ENCODE assay signal across 21 cellular contexts in the genomic region with DNA sequence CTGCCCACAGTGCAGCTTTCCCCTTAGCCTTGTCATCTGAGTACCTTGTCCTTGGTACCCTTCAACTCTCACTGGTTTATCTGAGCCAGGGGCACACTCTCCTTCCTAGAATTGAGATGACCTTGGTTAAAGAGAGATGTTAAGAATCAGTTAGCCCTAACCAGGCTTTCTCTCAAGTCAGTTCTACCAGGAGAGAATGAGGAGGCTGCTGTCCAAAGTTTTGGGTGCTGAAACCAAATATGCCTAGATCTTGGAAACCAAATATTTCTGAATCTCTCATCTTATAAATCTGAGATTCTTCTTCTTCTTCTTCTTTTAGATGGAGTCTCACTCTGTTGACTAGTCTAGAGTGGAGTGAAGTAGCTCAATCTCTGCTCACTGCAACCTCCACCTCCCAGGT. TPM values are rescaled to one million over a fixed set of nuclear protein-coding genes. Genes with fewer than 3 reads are reported as not detected.
DNase-seq lines count a peak whose midpoint lies in the region; ATAC-seq and TF ChIP-seq lines count a peak whose summit lies in the region.
"Had no signal": no experiment of that assay in that cellular context is flagged by ENCODE, and none has a peak within 500 bp of the region (broad histone marks: within the 10 kb centered on the region; RNA-seq: fewer than 3 reads in every experiment).

No MANE protein-coding gene starts in this region.

- no peak for ATAC-seq in left lobe of liver
- ATAC-seq: lower lobe of right lung; naive thymus-derived CD4-positive, alpha-beta T cell had no signal

- DNase-seq in ELR (ENCODE audit: low read depth) (peak; percentile 9), M059J (ENCODE audit: low read depth) (peak; percentile 8), choroid plexus epithelial cell (ENCODE audit: low read depth) (peak; percentile 48), left lobe of liver (ENCODE audit: low spot score) (peak; percentile 8), NCI-H526 (lab: John Stamatoyannopoulos, UW) (no peak), DMS 273 treated with DMSO at 0.1 percent for 48 hours (lab: John Stamatoyannopoulos, UW) (no peak), NCI-H2081 (lab: John Stamatoyannopoulos, UW) (no peak)
- DNase-seq: Calu3; GF-D8; lower lobe of right lung; naive thymus-derived CD4-positive, alpha-beta T cell; NCI-H1417; stimulated activated CD4-positive, alpha-beta T cell treated with anti-CD3 and anti-CD28 coated beads, Interleukin-4, amount 100 ng/mL, for 4 hours; stimulated activated CD8-positive, alpha-beta memory T cell treated with anti-CD3 and anti-CD28 coated beads, Interleukin-4, amount 100 ng/mL, for 48 hours; WERI-Rb-1 had no signal

- no peak overlapping the region for H3K4me3 ChIP-seq in choroid plexus epithelial cell (ENCODE audit: low read depth, low read length)
- H3K4me3 ChIP-seq: lower lobe of right lung, skin epidermis, suprapubic skin had no signal

- TF ChIP-seq CTCF in choroid plexus epithelial cell (conservative IDR thresholded peaks at IDR 0.05; ENCODE audit: low read depth, low read length) = no peak

RNA-seq across cellular contexts. Expression of gene CTXND1, which starts 12.0 kb away (rescaled TPM):
- total RNA-seq in M059J (2014; rRNA removed; shearing (Covaris generic)) = not detected in 2 replicates
- total RNA-seq in left lobe of liver = 4.5 TPM
- total RNA-seq: activated CD8-positive, alpha-beta memory T cell treated with anti-CD3 and anti-CD28 coated beads for 36 hours; activated T-helper 17 cell treated with anti-CD3 and anti-CD28 coated beads, Interleukin-2, amount 50 U/mL, for 72 hours; B cell; Calu3; chondrocyte; naive thymus-derived CD4-positive, alpha-beta T cell had no signal

Comparison
In these comparisons a context has a peak if more than half of its experiments do, and no peak if none do; other contexts are left out.
1. DNase-seq: peak in ELR (single experiment), M059J (single experiment), choroid plexus epithelial cell (single experiment) and left lobe of liver (single experiment); none in NCI-H526 (0 of 2), DMS 273 treated with DMSO at 0.1 percent for 48 hours (single experiment) and NCI-H2081 (0 of 2).